In the genomic region with DNA sequence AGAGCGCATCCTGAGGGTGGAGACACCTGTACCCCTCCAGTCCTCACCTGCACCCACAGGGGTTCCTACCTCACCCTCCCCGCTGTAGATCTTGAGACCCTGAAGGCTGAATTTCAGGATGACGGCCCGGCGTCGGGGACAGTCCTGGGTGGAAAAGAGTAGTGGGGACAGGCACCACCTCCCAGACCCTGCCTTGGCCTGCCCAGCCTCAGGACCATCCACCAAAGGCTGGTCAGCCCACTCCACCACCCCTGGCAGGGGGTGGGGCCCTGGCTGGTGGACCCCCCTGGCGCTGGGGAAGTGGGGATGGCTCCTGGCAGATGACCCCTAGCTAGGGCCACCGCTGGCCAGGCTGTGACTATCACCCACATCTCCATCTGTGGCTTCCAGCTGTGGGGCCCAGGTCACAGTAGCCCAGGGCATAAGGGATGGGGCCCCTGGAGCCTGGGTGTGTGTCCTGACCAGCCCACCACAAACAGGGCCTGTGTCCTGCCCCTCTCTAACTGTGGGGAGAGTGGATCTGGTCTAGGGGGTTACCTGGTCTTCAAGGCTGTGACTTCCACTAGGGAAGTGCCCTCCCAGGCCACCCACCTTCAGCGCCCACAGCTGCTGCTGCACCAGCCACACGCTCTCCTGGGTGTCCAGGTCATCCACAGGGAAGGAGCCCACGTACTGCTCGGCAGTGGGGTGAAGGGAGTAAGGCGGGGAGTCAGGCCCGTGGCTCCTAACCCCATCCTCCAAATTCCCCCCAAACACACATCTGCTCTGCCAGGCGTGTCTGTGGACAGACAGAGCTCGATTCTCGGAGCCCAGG, we compare ENCODE assay signal across 19 cellular contexts. TPM values are rescaled to one million over a fixed set of nuclear protein-coding genes. Genes with fewer than 3 reads are reported as not detected.
DNase-seq lines count a peak whose midpoint lies in the region; ATAC-seq and TF ChIP-seq lines count a peak whose summit lies in the region.
"Had no signal": no experiment of that assay in that cellular context is flagged by ENCODE, and none has a peak within 500 bp of the region (broad histone marks: within the 10 kb centered on the region; RNA-seq: fewer than 3 reads in every experiment).

No MANE protein-coding gene starts in this region.

- H3K27me3 Mint-ChIP-seq in activated CD4-positive, alpha-beta memory T cell treated with anti-CD3 and anti-CD28 coated beads, Interleukin-2, amount 10 ng/mL, durations not matched to agents 7 days and 5 days: peaks cover 29% of the 10 kb centered on the region

- peaks cover 5% of the 10 kb centered on the region for H3K4me1 Mint-ChIP-seq in activated CD4-positive, alpha-beta memory T cell treated with anti-CD3 and anti-CD28 coated beads, Interleukin-2, amount 10 ng/mL, durations not matched to agents 7 days and 5 days

- H3K4me3 Mint-ChIP-seq in activated CD4-positive, alpha-beta memory T cell treated with anti-CD3 and anti-CD28 coated beads, Interleukin-2, amount 10 ng/mL, durations not matched to agents 7 days and 5 days: no peak overlapping the region
- H3K4me3 Mint-ChIP-seq: activated naive CD4-positive, alpha-beta T cell treated with anti-CD3 and anti-CD28 coated beads, Interleukin-2, amount 10 ng/mL, durations not matched to agents 7 days and 5 days had no signal

- CTCF ChIA-PET in activated CD4-positive, alpha-beta memory T cell treated with anti-CD3 and anti-CD28 coated beads, Interleukin-2, amount 10 ng/mL, durations not matched to agents 7 days and 5 days (lab: Charles Lee): no interaction called here

- no peak overlapping the region for H3K27ac Mint-ChIP-seq in activated CD4-positive, alpha-beta memory T cell treated with anti-CD3 and anti-CD28 coated beads, Interleukin-2, amount 10 ng/mL, durations not matched to agents 7 days and 5 days
- H3K27ac Mint-ChIP-seq: activated naive CD4-positive, alpha-beta T cell treated with anti-CD3 and anti-CD28 coated beads, Interleukin-2, amount 10 ng/mL, durations not matched to agents 7 days and 5 days; nephron had no signal

- no peak overlapping the region for H3K4me3 ChIP-seq in foreskin fibroblast (ENCODE audit: low read depth in 1 of 2, low read length in 2 of 2)
- H3K4me3 ChIP-seq: spleen had no signal

- DNase-seq in activated CD8-positive, alpha-beta memory T cell treated with anti-CD3 and anti-CD28 coated beads for 24 hours: peak; percentile 50
- no peak for DNase-seq in activated CD8-positive, alpha-beta memory T cell treated with anti-CD3 and anti-CD28 coated beads, Interleukin-2, amount 50 U/mL, for 4 hours
- DNase-seq in activated CD4-positive, alpha-beta memory T cell treated with anti-CD3 and anti-CD28 coated beads, Interleukin-2, amount 10 ng/mL, durations not matched to agents 7 days and 5 days: peak; percentile 14
- peak; percentile 41 for DNase-seq in left lobe of liver (ENCODE audit: low spot score)
- peak; percentile 12 for DNase-seq in stimulated activated CD8-positive, alpha-beta memory T cell treated with anti-CD3 and anti-CD28 coated beads, Interleukin-4, amount 100 ng/mL, for 48 hours
- no peak for DNase-seq in NCI-H1694 treated with DMSO at 0.1 percent for 48 hours (lab: John Stamatoyannopoulos, UW)
- DNase-seq in foreskin fibroblast: no peak
- DNase-seq in NCI-H524 treated with DMSO at 0.1 percent for 48 hours (lab: John Stamatoyannopoulos, UW): no peak
- DNase-seq: activated CD4-positive, alpha-beta T cell treated with anti-CD3 and anti-CD28 coated beads for 48 hours; activated naive CD4-positive, alpha-beta T cell treated with anti-CD3 and anti-CD28 coated beads, Interleukin-2, amount 10 ng/mL, durations not matched to agents 7 days and 5 days; Caco-2; effector CD8-positive, alpha-beta T cell; left colon; NCI-H1436; NCI-H2171; NCI-H526 treated with DMSO at 0.1 percent for 48 hours; spleen had no signal

- no peaks in the 10 kb centered on the region for H3K36me3 Mint-ChIP-seq in activated CD4-positive, alpha-beta memory T cell treated with anti-CD3 and anti-CD28 coated beads, Interleukin-2, amount 10 ng/mL, durations not matched to agents 7 days and 5 days (ENCODE audit: low read depth)
- H3K36me3 Mint-ChIP-seq: activated naive CD4-positive, alpha-beta T cell treated with anti-CD3 and anti-CD28 coated beads, Interleukin-2, amount 10 ng/mL, durations not matched to agents 7 days and 5 days had no signal

- no peak for ATAC-seq in left lobe of liver
- ATAC-seq: left colon had no signal

- no peak for TF ChIP-seq CTCF in foreskin fibroblast (IDR thresholded peaks at IDR 0.05; ENCODE audit: low read depth, low read length)

- POLR2A ChIA-PET in activated CD4-positive, alpha-beta memory T cell treated with anti-CD3 and anti-CD28 coated beads, Interleukin-2, amount 10 ng/mL, durations not matched to agents 7 days and 5 days (lab: Charles Lee): interaction anchor here (0.6 to 1.1 kb wide), 2 partner anchors 10 to 22 kb away, joined by 3 to 4 read pairs; no protein-coding TSS in a partner anchor

- no peaks in the 10 kb centered on the region for H3K9me3 Mint-ChIP-seq in activated CD4-positive, alpha-beta memory T cell treated with anti-CD3 and anti-CD28 coated beads, Interleukin-2, amount 10 ng/mL, durations not matched to agents 7 days and 5 days
- H3K9me3 Mint-ChIP-seq: activated naive CD4-positive, alpha-beta T cell treated with anti-CD3 and anti-CD28 coated beads, Interleukin-2, amount 10 ng/mL, durations not matched to agents 7 days and 5 days; nephron had no signal

RNA-seq across cellular contexts. Expression of gene SH2D5, which starts 5.4 kb away (rescaled TPM):
- total RNA-seq in activated CD4-positive, alpha-beta memory T cell treated with anti-CD3 and anti-CD28 coated beads, Interleukin-2, amount 10 ng/mL, durations not matched to agents 7 days and 5 days: under 1 TPM in 1 of 2 experiments, not detected in 1; 0.23 TPM
- 0.30 TPM for total RNA-seq in left lobe of liver
- total RNA-seq: subcutaneous adipose tissue had no signal

RNA-seq across cellular contexts. Expression of gene KIF17, which starts 9.3 kb away (rescaled TPM):
- not detected for total RNA-seq in activated CD4-positive, alpha-beta memory T cell treated with anti-CD3 and anti-CD28 coated beads, Interleukin-2, amount 10 ng/mL, durations not matched to agents 7 days and 5 days
- 1.5 TPM for total RNA-seq in left lobe of liver

RNA-seq across cellular contexts. Expression of gene HP1BP3, which starts 60.0 kb away (rescaled TPM):
- 100 to 1,000 TPM; 299 to 301 TPM for total RNA-seq in activated CD4-positive, alpha-beta memory T cell treated with anti-CD3 and anti-CD28 coated beads, Interleukin-2, amount 10 ng/mL, durations not matched to agents 7 days and 5 days
- total RNA-seq in left lobe of liver: 71.9 TPM

Comparison
In these comparisons a context has a peak if more than half of its experiments do, and no peak if none do; other contexts are left out.
1. DNase-seq: peak in activated CD8-positive, alpha-beta memory T cell treated with anti-CD3 and anti-CD28 coated beads for 24 hours (single experiment), activated CD4-positive, alpha-beta memory T cell treated with anti-CD3 and anti-CD28 coated beads, Interleukin-2, amount 10 ng/mL, durations not matched to agents 7 days and 5 days (single experiment), left lobe of liver (single experiment) and stimulated activated CD8-positive, alpha-beta memory T cell treated with anti-CD3 and anti-CD28 coated beads, Interleukin-4, amount 100 ng/mL, for 48 hours (single experiment); none in activated CD8-positive, alpha-beta memory T cell treated with anti-CD3 and anti-CD28 coated beads, Interleukin-2, amount 50 U/mL, for 4 hours (single experiment), NCI-H1694 treated with DMSO at 0.1 percent for 48 hours (single experiment), foreskin fibroblast (0 of 2) and NCI-H524 treated with DMSO at 0.1 percent for 48 hours (single experiment).